In the genomic region with DNA sequence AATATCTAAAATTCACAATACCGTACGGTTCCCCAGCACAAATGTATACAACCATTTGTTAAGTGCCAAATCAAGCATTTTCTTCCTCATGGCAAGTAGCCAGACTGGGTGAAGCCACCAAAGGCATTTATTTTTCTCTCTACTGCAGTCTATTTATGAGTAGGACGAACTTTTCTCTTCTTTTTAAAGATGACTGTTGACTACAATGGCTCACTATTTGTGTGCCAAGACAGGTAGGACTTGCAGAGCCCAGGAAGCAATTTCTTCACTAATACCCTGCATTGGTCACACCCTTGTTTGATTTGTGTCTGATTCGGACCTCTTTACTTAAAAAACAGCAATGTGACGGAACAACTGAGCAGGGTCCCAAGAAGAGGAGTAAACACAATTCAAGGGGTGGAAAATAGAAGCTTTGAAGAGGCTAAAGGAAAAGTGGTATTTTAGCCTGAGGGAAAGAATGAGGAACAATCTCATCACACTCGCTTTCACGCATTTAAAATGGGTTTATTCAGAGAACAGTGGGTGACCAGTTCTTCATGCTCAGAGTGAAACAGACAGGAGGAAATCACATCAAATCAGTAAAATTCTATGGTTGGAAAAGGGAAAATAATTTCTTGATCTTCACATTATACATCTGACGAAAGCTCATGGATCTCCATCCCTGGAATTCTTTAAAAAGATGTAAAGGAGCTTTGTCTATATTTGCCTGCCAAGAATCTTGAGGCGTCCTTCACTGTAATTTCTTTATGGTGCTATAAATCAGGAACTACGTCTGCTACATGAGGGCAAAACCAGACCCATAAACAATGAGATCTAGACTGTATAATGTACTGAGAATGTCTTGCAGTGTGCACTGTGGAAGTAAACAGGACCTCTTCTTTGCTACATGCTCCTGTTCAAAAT, we compare ENCODE assay signal across 20 cellular contexts.
"Had no signal": no experiment of that assay in that cellular context is flagged by ENCODE, and none has a peak within 500 bp of the region (broad histone marks: within the 10 kb centered on the region; RNA-seq: fewer than 3 reads in every experiment).

No MANE protein-coding gene starts in this region.

- H3K4me2 ChIP-seq: smooth muscle cell had no signal

- H3K4me3 ChIP-seq: coronary artery, gastrocnemius medialis, heart right ventricle, smooth muscle cell, suprapubic skin had no signal

- H3K36me3 Mint-ChIP-seq: activated CD4-positive, alpha-beta memory T cell treated with anti-CD3 and anti-CD28 coated beads for 36 hours; activated naive CD4-positive, alpha-beta T cell treated with anti-CD3 and anti-CD28 coated beads, Interleukin-2, amount 50 U/mL, for 72 hours; natural killer cell had no signal

- H3K27ac ChIP-seq: coronary artery, gastrocnemius medialis, heart right ventricle, suprapubic skin had no signal

- H3K9me3 Mint-ChIP-seq: activated CD4-positive, alpha-beta memory T cell treated with anti-CD3 and anti-CD28 coated beads for 36 hours; activated naive CD4-positive, alpha-beta T cell treated with anti-CD3 and anti-CD28 coated beads, Interleukin-2, amount 50 U/mL, for 72 hours; activated T-cell treated with anti-CD3 and anti-CD28 coated beads, Interleukin-2, amount 50 U/mL, for 4 hours; natural killer cell had no signal

- H3K4me1 Mint-ChIP-seq: natural killer cell had no signal

- DNase-seq: activated CD4-positive, alpha-beta memory T cell treated with anti-CD3 and anti-CD28 coated beads for 36 hours; activated CD4-positive, alpha-beta T cell treated with anti-CD3 and anti-CD28 coated beads for 1 hour; activated effector memory CD4-positive, alpha-beta T cell treated with anti-CD3 and anti-CD28 coated beads, Interleukin-2, amount 50 U/mL, for 16 hours; activated T-cell treated with anti-CD3 and anti-CD28 coated beads, Interleukin-2, amount 50 U/mL, for 4 hours; central memory CD4-positive, alpha-beta T cell; effector CD4-positive, alpha-beta T cell; gastrocnemius medialis; heart right ventricle; left cardiac atrium; natural killer cell; nucleus accumbens; right cardiac atrium; stimulated activated CD4-positive, alpha-beta T cell treated with anti-CD3 and anti-CD28 coated beads, Interleukin-4, amount 100 ng/mL, for 4 hours; stimulated activated naive CD8-positive, alpha-beta T cell treated with anti-CD3 and anti-CD28 coated beads, Interleukin-15, Interleukin-2, amounts not matched to agents 100 U/mL and 50 U/mL, for 24 hours had no signal

- H3K4me3 Mint-ChIP-seq: activated CD4-positive, alpha-beta memory T cell treated with anti-CD3 and anti-CD28 coated beads for 36 hours; activated T-cell treated with anti-CD3 and anti-CD28 coated beads, Interleukin-2, amount 50 U/mL, for 4 hours; natural killer cell; type B pancreatic cell had no signal

- ATAC-seq: activated naive CD4-positive, alpha-beta T cell treated with anti-CD3 and anti-CD28 coated beads, Interleukin-2, amount 50 U/mL, for 72 hours; activated T-cell treated with anti-CD3 and anti-CD28 coated beads, Interleukin-2, amount 50 U/mL, for 4 hours; gastrocnemius medialis; heart right ventricle; left cardiac atrium; natural killer cell; right cardiac atrium; stimulated activated naive CD8-positive, alpha-beta T cell treated with anti-CD3 and anti-CD28 coated beads, Interleukin-15, Interleukin-2, amounts not matched to agents 100 U/mL and 50 U/mL, for 24 hours had no signal

- H3K27me3 ChIP-seq: gastrocnemius medialis, heart right ventricle, suprapubic skin had no signal

- H3K36me3 ChIP-seq: gastrocnemius medialis, heart right ventricle, suprapubic skin had no signal

- H3K9me3 ChIP-seq: gastrocnemius medialis, heart right ventricle, suprapubic skin had no signal

- H3K27me3 Mint-ChIP-seq: progenitor cell of endocrine pancreas, type B pancreatic cell had no signal

- H3K4me1 ChIP-seq: gastrocnemius medialis, heart right ventricle, suprapubic skin had no signal

- H3K27ac Mint-ChIP-seq: activated CD4-positive, alpha-beta memory T cell treated with anti-CD3 and anti-CD28 coated beads for 36 hours; activated naive CD4-positive, alpha-beta T cell treated with anti-CD3 and anti-CD28 coated beads, Interleukin-2, amount 50 U/mL, for 72 hours; natural killer cell; progenitor cell of endocrine pancreas; type B pancreatic cell had no signal
